Comparison of ENCODE assay signal across 35 cellular contexts in genomic region chr12:51214895-51215294, GRCh38. TPM values are rescaled to one million over a fixed set of nuclear protein-coding genes. Genes with fewer than 3 reads are reported as not detected.
"Had no signal": no experiment of that assay in that cellular context is flagged by ENCODE, and none has a peak within 500 bp of the region (broad histone marks: within the 10 kb centered on the region; RNA-seq: fewer than 3 reads in every experiment).

No MANE protein-coding gene starts in this region.

- H3K27me3 Mint-ChIP-seq: activated B cell treated with CpG ODN at 0.5 μM for 24 hours; activated CD8-positive, alpha-beta memory T cell treated with anti-CD3 and anti-CD28 coated beads, Interleukin-2, amount 10 ng/mL, durations not matched to agents 7 days and 5 days; activated CD8-positive, alpha-beta T cell treated with anti-CD3 and anti-CD28 coated beads for 36 hours; activated naive CD4-positive, alpha-beta T cell treated with anti-CD3 and anti-CD28 coated beads, Interleukin-2, amount 50 U/mL, for 24 hours; activated naive CD8-positive, alpha-beta T cell treated with anti-CD3 and anti-CD28 coated beads for 36 hours; activated naive CD8-positive, alpha-beta T cell treated with anti-CD3 and anti-CD28 coated beads, Interleukin-2, amount 50 U/mL, for 24 hours; effector memory CD8-positive, alpha-beta T cell; T-helper 17 cell had no signal

- H3K4me3 ChIP-seq: adrenal gland, body of pancreas, esophagus muscularis mucosa, gastrocnemius medialis had no signal

- H3K4me3 Mint-ChIP-seq: activated B cell treated with CpG ODN at 0.5 μM for 24 hours; activated CD8-positive, alpha-beta memory T cell treated with anti-CD3 and anti-CD28 coated beads, Interleukin-2, amount 10 ng/mL, durations not matched to agents 7 days and 5 days; activated CD8-positive, alpha-beta T cell treated with anti-CD3 and anti-CD28 coated beads for 36 hours; activated naive CD4-positive, alpha-beta T cell treated with anti-CD3 and anti-CD28 coated beads for 36 hours; activated naive CD4-positive, alpha-beta T cell treated with anti-CD3 and anti-CD28 coated beads, Interleukin-2, amount 50 U/mL, for 24 hours; activated naive CD8-positive, alpha-beta T cell treated with anti-CD3 and anti-CD28 coated beads for 36 hours; activated naive CD8-positive, alpha-beta T cell treated with anti-CD3 and anti-CD28 coated beads, Interleukin-2, amount 50 U/mL, for 24 hours; activated T-helper 1 cell treated with anti-CD3 and anti-CD28 coated beads, Interleukin-12 subunit alpha, Interleukin-12 subunit beta, Interleukin-2, Interleukin-4 antibody, amounts not matched to agents 30 ng/mL and 10 ng/mL and 1 ng/mL, durations not matched to agents 14 hours and 24 hours and 36 hours; effector memory CD8-positive, alpha-beta T cell; T-helper 17 cell; T-helper 2 cell treated with Interferon-gamma antibody and Interleukin-4, amounts not matched to agents 5 μg/mL and 100 μg/mL, for 36 hours had no signal

- ATAC-seq: activated CD4-positive, CD25-positive, alpha-beta regulatory T cell treated with anti-CD3 and anti-CD28 coated beads, Interleukin-2, amount 50 U/mL, for 24 hours; activated CD8-positive, alpha-beta memory T cell treated with anti-CD3 and anti-CD28 coated beads, Interleukin-2, amount 10 ng/mL, durations not matched to agents 7 days and 5 days; activated CD8-positive, alpha-beta T cell treated with anti-CD3 and anti-CD28 coated beads for 36 hours; activated naive CD8-positive, alpha-beta T cell treated with anti-CD3 and anti-CD28 coated beads, Interleukin-2, amount 50 U/mL, for 24 hours; body of pancreas; effector memory CD8-positive, alpha-beta T cell; foreskin keratinocyte; gastrocnemius medialis; T-helper 17 cell had no signal

- H3K9me3 ChIP-seq: adrenal gland, body of pancreas, esophagus muscularis mucosa, gastrocnemius medialis had no signal

- H3K36me3 Mint-ChIP-seq: activated CD8-positive, alpha-beta memory T cell treated with anti-CD3 and anti-CD28 coated beads, Interleukin-2, amount 10 ng/mL, durations not matched to agents 7 days and 5 days had no signal

- H3K27me3 ChIP-seq: adrenal gland, body of pancreas, esophagus muscularis mucosa, foreskin keratinocyte, gastrocnemius medialis had no signal

- H3K9me3 Mint-ChIP-seq: activated B cell treated with CpG ODN at 0.5 μM for 24 hours; activated CD8-positive, alpha-beta T cell treated with anti-CD3 and anti-CD28 coated beads for 36 hours; activated naive CD4-positive, alpha-beta T cell treated with anti-CD3 and anti-CD28 coated beads for 36 hours; activated naive CD4-positive, alpha-beta T cell treated with anti-CD3 and anti-CD28 coated beads, Interleukin-2, amount 50 U/mL, for 24 hours; activated naive CD8-positive, alpha-beta T cell treated with anti-CD3 and anti-CD28 coated beads for 36 hours; activated naive CD8-positive, alpha-beta T cell treated with anti-CD3 and anti-CD28 coated beads, Interleukin-2, amount 50 U/mL, for 24 hours; activated T-helper 1 cell treated with anti-CD3 and anti-CD28 coated beads, Interleukin-12 subunit alpha, Interleukin-12 subunit beta, Interleukin-2, Interleukin-4 antibody, amounts not matched to agents 30 ng/mL and 10 ng/mL and 1 ng/mL, durations not matched to agents 14 hours and 24 hours and 36 hours; activated T-helper 2 cell treated with anti-CD3 and anti-CD28 coated beads, Interferon-gamma antibody, Interleukin-2, Interleukin-4, amounts not matched to agents 10 μg/mL and 5 μg/mL and 100 μg/mL, durations not matched to agents 14 hours and 24 hours and 36 hours; effector memory CD8-positive, alpha-beta T cell; T-helper 2 cell treated with Interferon-gamma antibody and Interleukin-4, amounts not matched to agents 5 μg/mL and 100 μg/mL, for 36 hours had no signal

- H3K27ac ChIP-seq: adrenal gland, body of pancreas, esophagus muscularis mucosa, foreskin keratinocyte, gastrocnemius medialis, WERI-Rb-1 had no signal

- DNase-seq: activated B cell treated with CpG ODN at 0.5 μM for 24 hours; activated CD4-positive, alpha-beta T cell treated with anti-CD3 and anti-CD28 coated beads for 48 hours; activated CD4-positive, alpha-beta T cell treated with anti-CD3 and anti-CD28 coated beads, Interleukin-2, amount 50 U/mL, for 1 hour; activated CD4-positive, alpha-beta T cell treated with anti-CD3 and anti-CD28 coated beads, Interleukin-2, amount 50 U/mL, for 48 hours; activated CD8-positive, alpha-beta memory T cell treated with anti-CD3 and anti-CD28 coated beads, Interleukin-2, amount 10 ng/mL, durations not matched to agents 7 days and 5 days; activated CD8-positive, alpha-beta memory T cell treated with anti-CD3 and anti-CD28 coated beads, Interleukin-2, amount 50 U/mL, for 4 hours; activated CD8-positive, alpha-beta T cell treated with anti-CD3 and anti-CD28 coated beads for 36 hours; activated effector memory CD4-positive, alpha-beta T cell treated with anti-CD3 and anti-CD28 coated beads, Interleukin-2, amount 50 U/mL, for 16 hours; activated naive CD4-positive, alpha-beta T cell treated with anti-CD3 and anti-CD28 coated beads for 36 hours; activated naive CD8-positive, alpha-beta T cell treated with anti-CD3 and anti-CD28 coated beads for 36 hours; activated naive CD8-positive, alpha-beta T cell treated with anti-CD3 and anti-CD28 coated beads, Interleukin-2, amount 50 U/mL, for 24 hours; activated T-cell treated with anti-CD3 and anti-CD28 coated beads, Interleukin-2, amount 50 U/mL, for 1 hour; activated T-cell treated with anti-CD3 and anti-CD28 coated beads, Interleukin-2, amount 50 U/mL, for 48 hours; adrenal gland; amygdala; body of pancreas; caudate nucleus; cortex of kidney; dermis blood vessel endothelial cell; effector CD4-positive, alpha-beta T cell; effector memory CD8-positive, alpha-beta T cell; foreskin keratinocyte; gastrocnemius medialis; glutamatergic neuron; T-helper 1 cell; T-helper 17 cell; T1000; WERI-Rb-1 had no signal

- H3K36me3 ChIP-seq: adrenal gland, gastrocnemius medialis had no signal

- H3K27ac Mint-ChIP-seq: activated B cell treated with CpG ODN at 0.5 μM for 24 hours; activated CD8-positive, alpha-beta memory T cell treated with anti-CD3 and anti-CD28 coated beads, Interleukin-2, amount 10 ng/mL, durations not matched to agents 7 days and 5 days; activated CD8-positive, alpha-beta T cell treated with anti-CD3 and anti-CD28 coated beads for 36 hours; activated naive CD4-positive, alpha-beta T cell treated with anti-CD3 and anti-CD28 coated beads for 36 hours; activated naive CD8-positive, alpha-beta T cell treated with anti-CD3 and anti-CD28 coated beads for 36 hours; activated naive CD8-positive, alpha-beta T cell treated with anti-CD3 and anti-CD28 coated beads, Interleukin-2, amount 50 U/mL, for 24 hours; activated T-helper 1 cell treated with anti-CD3 and anti-CD28 coated beads, Interleukin-12 subunit alpha, Interleukin-12 subunit beta, Interleukin-2, Interleukin-4 antibody, amounts not matched to agents 30 ng/mL and 10 ng/mL and 1 ng/mL, durations not matched to agents 14 hours and 24 hours and 36 hours; effector memory CD8-positive, alpha-beta T cell; T-helper 2 cell treated with Interferon-gamma antibody and Interleukin-4, amounts not matched to agents 5 μg/mL and 100 μg/mL, for 36 hours had no signal

- FAIRE-seq: colon had no signal

RNA-seq across cellular contexts. Expression of gene SMAGP, which starts 55.3 kb away (rescaled TPM):
- total RNA-seq: activated T-helper 2 cell treated with anti-CD3 and anti-CD28 coated beads, Interferon-gamma antibody, Interleukin-2, Interleukin-4, amounts not matched to agents 10 μg/mL and 5 μg/mL and 100 μg/mL, durations not matched to agents 14 hours and 24 hours and 36 hours had no signal
